In genomic region chr10:43196981-43197833, GRCh38 we compare ENCODE assay signal across 21 cellular contexts. TPM values are rescaled to one million over a fixed set of nuclear protein-coding genes. Genes with fewer than 3 reads are reported as not detected.
DNase-seq lines count a peak whose midpoint lies in the region; ATAC-seq, FAIRE-seq and TF ChIP-seq lines count a peak whose summit lies in the region.
"Had no signal": no experiment of that assay in that cellular context is flagged by ENCODE, and none has a peak within 500 bp of the region (broad histone marks: within the 10 kb centered on the region; RNA-seq: fewer than 3 reads in every experiment).

No MANE protein-coding gene starts in this region.

- peaks cover 4% of the 10 kb centered on the region for H3K4me1 Mint-ChIP-seq in neural crest cell
- H3K4me1 Mint-ChIP-seq in MCF 10A (ENCODE audit: insufficient read depth, unreplicated experiment), result no peaks in the 10 kb centered on the region
- peaks cover 14% of the 10 kb centered on the region for H3K4me1 Mint-ChIP-seq in nephron progenitor cell

- TF ChIP-seq CTCF in K562 (IDR thresholded peaks at IDR 0.05 in 2 of 3, conservative IDR thresholded peaks at IDR 0.05 in 1 of 3; ENCODE audit: insufficient read depth in 2 of 3, low read depth in 1 of 3, low read length in 3 of 3) (peak in 2 of 3 experiments; percentile 25 to 32; a peak in 1 of 6 replicates), neural crest cell (conservative IDR thresholded peaks at IDR 0.05) (no peak), MCF 10A (IDR thresholded peaks at IDR 0.05; ENCODE audit: unreplicated experiment) (no peak), nephron progenitor cell (IDR thresholded peaks at IDR 0.05) (no peak)

- 89% methylated on average over 17 of the region's 20 CpGs for WGBS in K562 (ENCODE audit: insufficient coverage, low coverage, missing lambda C conversion rate)

- FAIRE-seq in K562 (lab: Jason Lieb, UNC) (no peak), H54 (lab: Jason Lieb, UNC) (no peak)
- FAIRE-seq: G401.6 had no signal

- H3K27me3 ChIP-seq in K562 (ENCODE audit: control insufficient read depth in 2 of 2, insufficient read depth in 2 of 2, low read length in 2 of 2), result no peaks in the 10 kb centered on the region
- H3K27me3 ChIP-seq: BE2C, body of pancreas, neutrophil, right lobe of liver, suprapubic skin had no signal

- peak; percentile 32; the same call in 1 of the 3 replicates for ATAC-seq in K562
- ATAC-seq: body of pancreas, esophagus mucosa, T-cell had no signal

- TF ChIP-seq EP300 in K562 (IDR thresholded peaks at IDR 0.05; ENCODE audit: low read length), result no peak

- TF ChIP-seq POLR2A in K562 (conservative IDR thresholded peaks at IDR 0.05) (no peak), H54 (IDR thresholded peaks at IDR 0.05; ENCODE audit: low read depth, low read length) (no peak)

- no peaks in the 10 kb centered on the region for H3K27me3 Mint-ChIP-seq in neural crest cell (ENCODE audit: low read depth)
- no peaks in the 10 kb centered on the region for H3K27me3 Mint-ChIP-seq in MCF 10A (ENCODE audit: insufficient read depth, unreplicated experiment)
- peaks cover 5% of the 10 kb centered on the region for H3K27me3 Mint-ChIP-seq in nephron progenitor cell (ENCODE audit: low read depth, poor library complexity)
- H3K27me3 Mint-ChIP-seq: T-cell had no signal

- H3K27ac ChIP-seq in K562 (ENCODE audit: extremely low read depth, low read depth, low read length), result no peak overlapping the region
- H3K27ac ChIP-seq: body of pancreas, neutrophil, right lobe of liver, suprapubic skin, VCaP had no signal

- no peaks in the 10 kb centered on the region for H3K9me3 ChIP-seq in K562 (replicated peaks; ENCODE audit: control insufficient read depth, insufficient read depth, low read depth, low read length)
- H3K9me3 ChIP-seq: BE2C, body of pancreas, neutrophil, right lobe of liver, suprapubic skin had no signal

- peaks cover 7% of the 10 kb centered on the region; the same call in 1 of the 2 replicates for H4K20me1 ChIP-seq in K562 (replicated peaks; ENCODE audit: control insufficient read depth, insufficient read depth, low read length)

- H3K9me1 ChIP-seq in K562 (ENCODE audit: control insufficient read depth, insufficient read depth, low read length), result no peaks in the 10 kb centered on the region

- H2AFZ ChIP-seq in K562 (ENCODE audit: low read depth, low read length), result no peak overlapping the region

- no peak overlapping the region for H3K4me2 ChIP-seq in K562 (ENCODE audit: insufficient read depth, low read length)

- CTCF ChIA-PET in K562 (lab: Yijun Ruan, JAX; ENCODE audit: low intra/inter-chr PET ratio), result no interaction called here
- CTCF ChIA-PET in MCF 10A (lab: Yijun Ruan, JAX), result interaction anchor here (0.6 to 0.7 kb wide), 2 partner anchors 42 to 109 kb away, joined by 3 to 4 read pairs; no protein-coding TSS in a partner anchor

- no peaks in the 10 kb centered on the region for H3K36me3 Mint-ChIP-seq in neural crest cell (ENCODE audit: low read depth)
- H3K36me3 Mint-ChIP-seq in MCF 10A (ENCODE audit: insufficient read depth, unreplicated experiment), result no peaks in the 10 kb centered on the region
- peaks cover 5% of the 10 kb centered on the region for H3K36me3 Mint-ChIP-seq in nephron progenitor cell (ENCODE audit: low read depth)

- H3K4me3 Mint-ChIP-seq in neural crest cell (no peak overlapping the region), MCF 10A (ENCODE audit: unreplicated experiment) (no peak overlapping the region), nephron progenitor cell (no peak overlapping the region)
- H3K4me3 Mint-ChIP-seq: activated naive CD4-positive, alpha-beta T cell treated with anti-CD3 and anti-CD28 coated beads for 36 hours; immature natural killer cell; T-cell had no signal

- intact Hi-C loops in K562 (cut with micrococcal nuclease) (no loop called here), MCF 10A (cut with micrococcal nuclease) (no loop called here)

- H3K4me3 ChIP-seq in K562, result no peak overlapping the region
- H3K4me3 ChIP-seq: body of pancreas, right lobe of liver, suprapubic skin had no signal

- H3K36me3 ChIP-seq in K562 (ENCODE audit: control insufficient read depth, insufficient read depth, low read length), result peaks cover 65% of the 10 kb centered on the region; the same call in 2 of the 3 replicates
- H3K36me3 ChIP-seq: BE2C, right lobe of liver, suprapubic skin had no signal

- TF ChIP-seq RAD21 in K562 (CRISPR knock-in tag; conservative IDR thresholded peaks at IDR 0.05 in 1 of 2, IDR thresholded peaks at IDR 0.05 in 1 of 2), result peak in 1 of 2 experiments; percentile 27; a peak in 1 of 4 replicates

- H3K4me1 ChIP-seq in K562 (replicated peaks in 1 of 2; ENCODE audit: control insufficient read depth in 2 of 2, insufficient read depth in 2 of 2, low read length in 2 of 2), result peaks cover 3 to 27% of the 10 kb centered on the region in 2 experiments; a peak in 3 of 5 replicates
- H3K4me1 ChIP-seq: BE2C, right lobe of liver had no signal

- H3K79me2 ChIP-seq in K562 (ENCODE audit: control insufficient read depth, insufficient read depth, low read length), result peaks cover 7% of the 10 kb centered on the region; the same call in 2 of the 3 replicates

- no peak overlapping the region for H3K9ac ChIP-seq in K562 (ENCODE audit: insufficient read depth in 1 of 2, low read depth in 2 of 2, low read length in 2 of 2)

- H3K9me3 Mint-ChIP-seq in neural crest cell (no peaks in the 10 kb centered on the region), MCF 10A (ENCODE audit: unreplicated experiment) (no peaks in the 10 kb centered on the region), nephron progenitor cell (no peaks in the 10 kb centered on the region)
- H3K9me3 Mint-ChIP-seq: activated naive CD4-positive, alpha-beta T cell treated with anti-CD3 and anti-CD28 coated beads for 36 hours; immature natural killer cell; T-cell had no signal

- H3K27ac Mint-ChIP-seq in neural crest cell (ENCODE audit: unreplicated experiment), result peak overlapping the region; percentile 19
- H3K27ac Mint-ChIP-seq in MCF 10A (ENCODE audit: low read depth, unreplicated experiment), result no peak overlapping the region
- H3K27ac Mint-ChIP-seq in nephron progenitor cell, result no peak overlapping the region
- H3K27ac Mint-ChIP-seq: activated naive CD4-positive, alpha-beta T cell treated with anti-CD3 and anti-CD28 coated beads for 36 hours had no signal

- DNase-seq in 8988T (peak; percentile 45), GM03348 (ENCODE audit: low spot score) (peak; percentile 2), K562 (ENCODE audit: extremely low read depth in 1 of 4, low spot score in 3 of 4) (peak in 1 of 4 experiments; percentile 17), neural crest cell (ENCODE audit: low read depth, low spot score) (no peak), MCF 10A (ENCODE audit: unreplicated experiment) (no peak), H54 (ENCODE audit: insufficient read length, low spot score) (no peak), nephron progenitor cell (no peak), occipital lobe (lab: John Stamatoyannopoulos, UW) (no peak)
- DNase-seq: activated naive CD4-positive, alpha-beta T cell treated with anti-CD3 and anti-CD28 coated beads for 36 hours; Calu3; immature natural killer cell; NCI-H526 treated with DMSO at 0.1 percent for 48 hours had no signal

- BruUV-seq in K562 (replicated peaks; lab: Mats Ljungman, UMichigan) (no TSS peak), MCF 10A (replicated peaks; lab: Mats Ljungman, UMichigan) (no TSS peak)

- in situ Hi-C loops in K562 (cut with MboI), result no loop called here

- POLR2A ChIA-PET in K562 (lab: Yijun Ruan, JAX) (interaction anchor here (1.0 kb wide), 1 partner anchor 55 kb away, joined by 3 read pairs; no protein-coding TSS in a partner anchor), MCF 10A (lab: Yijun Ruan, JAX) (no interaction called here)

TF ChIP-seq in K562, 482 proteins besides CTCF, POLR2A, EP300 and RAD21:
- TF ChIP-seq NELFE (IDR thresholded peaks at IDR 0.05; ENCODE audit: insufficient read depth, insufficient read length), result no peak
- no peak for TF ChIP-seq RBFOX2 (IDR thresholded peaks at IDR 0.05; ENCODE audit: low read depth, low read length)

RNA-seq across cellular contexts. Expression of gene CSGALNACT2, which starts 59.0 kb away (rescaled TPM):
- 3.4 and 12.8 TPM in 2 replicates for total RNA-seq in K562 (2011; cell fraction: chromatin; rRNA removed; ENCODE audit: low replicate concordance)
- total RNA-seq in K562 (2011; cell fraction: nucleolus; rRNA removed), result 2.3 and 3.8 TPM in 2 replicates
- 5.7 and 8.4 TPM in 2 replicates for total RNA-seq in K562 (2011; cell fraction: nucleoplasm; rRNA removed)
- total RNA-seq in K562 (2014; rRNA removed), result 2.9 and 3.3 TPM in 2 replicates
- 3.5 and 4.3 TPM in 2 replicates for total RNA-seq in K562 (2014; rRNA removed; fragmentation: Illumina TruSeq; extraction: Trizol)
- total RNA-seq in K562 (2015; rRNA removed; fragmentation: Illumina TruSeq; extraction: Trizol), result 2.6 and 3.3 TPM in 2 replicates
- total RNA-seq in K562 (2021), result 4.3 and 4.4 TPM in 2 replicates
- 4.1 and 7.3 TPM in 2 replicates for polyA plus RNA-seq in K562 (2011; rRNA removed)
- polyA plus RNA-seq in K562 (2011; cell fraction: cytosol; rRNA removed), result 1.3 and 2.3 TPM in 2 replicates
- polyA plus RNA-seq in K562 (2011; cell fraction: nucleus; rRNA removed), result 5.2 and 6.5 TPM in 2 replicates
- polyA plus RNA-seq in K562 (2012), result 3.9 and 6.2 TPM in 2 replicates
- polyA plus RNA-seq in K562 (2014; fragmentation: Illumina TruSeq; extraction: Trizol), result 6.8 and 7.1 TPM in 2 replicates
- polyA plus RNA-seq in K562 (2014; fragmentation: Nextera tagmentation; extraction: Ambion mirVana), result 1 to 10 TPM; 1.4 to 1.9 TPM
- 5.1 and 5.5 TPM in 2 replicates for polyA plus RNA-seq in K562 (2014; rRNA removed)
- polyA minus RNA-seq in K562 (2011; rRNA and poly(A)+ RNA removed), result 5.2 and 7.4 TPM in 2 replicates
- polyA minus RNA-seq in K562 (2011; cell fraction: cytosol; rRNA and poly(A)+ RNA removed), result 1.1 and 2.1 TPM in 2 replicates
- polyA minus RNA-seq in K562 (2011; cell fraction: nucleus; rRNA and poly(A)+ RNA removed), result 2.3 and 2.8 TPM in 2 replicates
- total RNA-seq in neural crest cell, result 13.1 and 14.6 TPM in 2 replicates
- 30.0 and 32.8 TPM in 2 replicates for total RNA-seq in MCF 10A (2022)
- 68.3 TPM for total RNA-seq in occipital lobe

Comparison
In these comparisons a context has a peak if more than half of its experiments do, and no peak if none do; other contexts are left out.
1. DNase-seq: peak in 8988T (single experiment) and GM03348 (single experiment); none in neural crest cell (single experiment), MCF 10A (single experiment), H54 (single experiment), nephron progenitor cell (single experiment) and occipital lobe (single experiment).
2. CTCF ChIP-seq: peak in K562 (2 of 3); none in neural crest cell (single experiment), MCF 10A (single experiment) and nephron progenitor cell (single experiment).